ENCODE assay signal across 25 cellular contexts in genomic region chr2:20654414-20654813, GRCh38. TPM values are rescaled to one million over a fixed set of nuclear protein-coding genes. Genes with fewer than 3 reads are reported as not detected.
A peak's percentile ranks its signal among the peaks of the same experiment; 100 is the strongest.
DNase-seq lines count a peak whose midpoint lies in the region; ATAC-seq, FAIRE-seq and TF ChIP-seq lines count a peak whose summit lies in the region.
"Had no signal": no experiment of that assay in that cellular context is flagged by ENCODE, and none has a peak within 500 bp of the region (broad histone marks: within the 10 kb centered on the region; RNA-seq: fewer than 3 reads in every experiment).

No MANE protein-coding gene starts in this region.

- H2BK5ac ChIP-seq in H9 (ENCODE audit: insufficient read length, low read length), result no peak overlapping the region

- no peak overlapping the region for H4K5ac ChIP-seq in H9 (ENCODE audit: insufficient read length, low read depth, low read length)

- no peak overlapping the region for H3K27ac Mint-ChIP-seq in H9

- no peak overlapping the region for H3K9ac ChIP-seq in HepG2 (ENCODE audit: insufficient read depth, low read depth, low read length)
- no peak overlapping the region for H3K9ac ChIP-seq in H9 (ENCODE audit: extremely low read depth, insufficient read length, low read length)
- H3K9ac ChIP-seq: SK-N-SH had no signal

- no peak overlapping the region for H3K56ac ChIP-seq in H9 (ENCODE audit: insufficient read length, low read depth, low read length)

- no TSS peak for BruUV-seq in HepG2 (replicated peaks; lab: Mats Ljungman, UMichigan)

- no peak for TF ChIP-seq RAD21 in HepG2 (CRISPR knock-in tag; IDR thresholded peaks at IDR 0.05)

- no peak overlapping the region for H3K18ac ChIP-seq in H9 (ENCODE audit: insufficient read length, low read depth, low read length)

- peaks cover 6% of the 10 kb centered on the region for H3K79me2 ChIP-seq in HepG2 (ENCODE audit: insufficient read depth, low read length)
- no peaks in the 10 kb centered on the region for H3K79me2 ChIP-seq in H9 (ENCODE audit: insufficient read depth, low read length)

- H4K91ac ChIP-seq in H9 (ENCODE audit: insufficient read length, low read depth, low read length), result no peak overlapping the region

- no peak for ATAC-seq in HepG2
- no peak for ATAC-seq in right lobe of liver

- no peaks in the 10 kb centered on the region; a peak in 1 of 7 replicates for H3K36me3 Mint-ChIP-seq in H9 (ENCODE audit: insufficient read depth in 1 of 3, low read depth in 3 of 3)

- no peak for TF ChIP-seq CTCF in HepG2 (CRISPR knock-in tag; IDR thresholded peaks at IDR 0.05)
- no peak for TF ChIP-seq CTCF in right lobe of liver (IDR thresholded peaks at IDR 0.05)
- TF ChIP-seq CTCF in H9 (conservative IDR thresholded peaks at IDR 0.05), result no peak

- H3K4me3 ChIP-seq in HepG2 (replicated peaks in 1 of 3; ENCODE audit: insufficient read depth in 1 of 3, low read depth in 2 of 3, low read length in 3 of 3), result no peak overlapping the region
- H3K4me3 ChIP-seq in right lobe of liver, result no peak overlapping the region

- no peak overlapping the region for H2BK120ac ChIP-seq in H9 (ENCODE audit: low read depth, low read length, poor library complexity, severe bottlenecking)

- in situ Hi-C loops in HepG2 (cut with HindIII; ENCODE audit: extremely low pct_ligation_motif_present, low pct_unique_long_range_greater_than_20kb), result loop anchor here (25.0 kb wide), 1 partner anchor 308 kb away; no protein-coding TSS in a partner anchor

- no peaks in the 10 kb centered on the region for H3K79me1 ChIP-seq in H9 (ENCODE audit: insufficient read depth, low read depth, low read length, poor library complexity, severe bottlenecking)

- POLR2A ChIA-PET in HepG2 (lab: Yijun Ruan, JAX), result interaction anchor here (0.5 to 1.1 kb wide), 3 partner anchors 21 to 210 kb away, joined by 3 to 5 read pairs (median 3); no protein-coding TSS in a partner anchor

- H3K27me3 Mint-ChIP-seq in H9 (ENCODE audit: low read depth), result peaks cover 46% of the 10 kb centered on the region

- H2BK20ac ChIP-seq in H9 (ENCODE audit: low read depth, low read length, poor library complexity, severe bottlenecking), result no peak overlapping the region

- H4K20me1 ChIP-seq in HepG2 (ENCODE audit: insufficient read depth, low read length) (no peaks in the 10 kb centered on the region), H9 (ENCODE audit: control insufficient read depth, insufficient read depth, insufficient read length) (no peaks in the 10 kb centered on the region)

- H4K8ac ChIP-seq in H9 (replicated peaks; ENCODE audit: insufficient read length, low read depth, low read length), result no peak overlapping the region

- CTCF ChIA-PET in HepG2 (lab: Yijun Ruan, JAX; ENCODE audit: low intra/inter-chr PET ratio, low total read pairs), result no interaction called here

- DNase-seq in HepG2 (ENCODE audit: low spot score) (no peak), right lobe of liver (no peak), NOMO-1 treated with dmso at 0.1 percent for 144 hours (lab: John Stamatoyannopoulos, UW; ENCODE audit: unreplicated experiment) (peak; percentile 42), dermis blood vessel endothelial cell (peak; percentile 24), LoVo (ENCODE audit: low spot score) (no peak), head of caudate nucleus (no peak), H9 (no peak)
- DNase-seq: Calu3; DND-41; MM.1S; NCI-H1105 treated with DMSO at 0.1 percent for 48 hours; NCI-H146; NCI-H1930; NCI-H2107; NCI-H446; NCI-H526; NCI-H82; NK-92 treated with Interleukin-12 subunit alpha and Interleukin-12 subunit beta, amount 100 ng/mL, for 24 hours; SK-N-SH; SW 1271 had no signal

- intact Hi-C loops in HepG2 (cut with micrococcal nuclease; ENCODE audit: unreplicated experiment) (no loop called here), right lobe of liver (cut with DNase I) (no loop called here), head of caudate nucleus (cut with DNase I) (no loop called here)

- H3K4ac ChIP-seq in H9 (ENCODE audit: low read depth, low read length), result no peak overlapping the region

- peaks cover 20 to 29% of the 10 kb centered on the region in 2 experiments for H3K4me1 Mint-ChIP-seq in H9

- peaks cover 38% of the 10 kb centered on the region for H3K4me1 ChIP-seq in HepG2 (ENCODE audit: insufficient read depth, low read length)
- peaks cover 0 to 12% (median 4%) of the 10 kb centered on the region in 4 donors for H3K4me1 ChIP-seq in right lobe of liver
- H3K4me1 ChIP-seq in H9 (ENCODE audit: insufficient read depth, low read length), result no peaks in the 10 kb centered on the region; the same call in 1 of the 2 replicates

- TF ChIP-seq EP300 in HepG2 (IDR thresholded peaks at IDR 0.05; ENCODE audit: low read depth in 2 of 2, low read length in 2 of 2) (no peak), HepG2 (CRISPR knock-in tag; IDR thresholded peaks at IDR 0.05; ENCODE audit: borderline replicate concordance) (no peak)

- no peak overlapping the region for H2AK5ac ChIP-seq in H9 (ENCODE audit: insufficient read length, low read length)

- no peak overlapping the region for H3K4me2 ChIP-seq in HepG2 (ENCODE audit: low read depth, low read length)
- H3K4me2 ChIP-seq in H9 (ENCODE audit: insufficient read depth, insufficient read length, low read length), result no peak overlapping the region
- H3K4me2 ChIP-seq: SK-N-SH had no signal

- WGBS in HepG2 (ENCODE audit: low lambda C conversion rate), result 34% methylated on average over 2 of the region's 2 CpGs
- WGBS in right lobe of liver (ENCODE audit: insufficient coverage, low coverage, low lambda C conversion rate, missing lambda C conversion rate), result 71% methylated on average over 2 of the region's 2 CpGs
- no CpG with 5 or more reads among the region's 2 CpGs for WGBS in H9 (ENCODE audit: extremely low coverage, insufficient read length, low lambda C conversion rate)

- H3K23ac ChIP-seq in H9 (ENCODE audit: insufficient read length, low read depth, low read length), result no peak overlapping the region

- H2BK15ac ChIP-seq in H9 (ENCODE audit: low read depth, low read length), result no peak overlapping the region

- no peak overlapping the region for H3K4me3 Mint-ChIP-seq in H9

- no peaks in the 10 kb centered on the region for H3K9me3 Mint-ChIP-seq in H9

- H3K27ac ChIP-seq in HepG2 (ENCODE audit: extremely low read length, insufficient read depth, low read length) (no peak overlapping the region), right lobe of liver (no peak overlapping the region), H9 (ENCODE audit: insufficient read length, low read depth, low read length) (no peak overlapping the region)
- H3K27ac ChIP-seq: HL-60 had no signal

- H3K9me3 ChIP-seq in HepG2 (ENCODE audit: low read length) (no peaks in the 10 kb centered on the region), right lobe of liver (no peaks in the 10 kb centered on the region), H9 (ENCODE audit: control insufficient read depth, low read depth, low read length) (no peaks in the 10 kb centered on the region)
- H3K9me3 ChIP-seq: SK-N-SH had no signal

- no peak overlapping the region for H3T11ph ChIP-seq in H9 (ENCODE audit: low read length)

- TF ChIP-seq POLR2A in HepG2 (IDR thresholded peaks at IDR 0.05; ENCODE audit: insufficient read depth in 1 of 2, low read depth in 2 of 2, low read length in 2 of 2) (no peak), right lobe of liver (IDR thresholded peaks at IDR 0.05) (no peak)

- H3K14ac ChIP-seq in H9 (ENCODE audit: insufficient read depth, low read length), result no peak overlapping the region

- H3K36me3 ChIP-seq in HepG2 (replicated peaks in 1 of 2; ENCODE audit: control insufficient read depth in 1 of 2, insufficient read depth in 2 of 2, low read length in 2 of 2) (no peaks in the 10 kb centered on the region), right lobe of liver (no peaks in the 10 kb centered on the region)

- H3K27me3 ChIP-seq in HepG2 (ENCODE audit: control insufficient read depth in 1 of 2, insufficient read depth in 2 of 2, low read length in 2 of 2) (peaks cover 8 to 30% of the 10 kb centered on the region in 2 experiments; a peak in 4 of 5 replicates), right lobe of liver (no peaks in the 10 kb centered on the region), H9 (ENCODE audit: insufficient read depth, low read length) (no peaks in the 10 kb centered on the region)

- no peak overlapping the region for H2BK12ac ChIP-seq in H9 (ENCODE audit: insufficient read length, low read depth, low read length)

- peaks cover 5% of the 10 kb centered on the region for H3K23me2 ChIP-seq in H9 (ENCODE audit: insufficient read length, low read depth, low read length, poor library complexity, severe bottlenecking)

- FAIRE-seq in HepG2 (lab: Jason Lieb, UNC), result no peak
- FAIRE-seq: GM18507, H54, RCC 7860 had no signal

- H2AFZ ChIP-seq in HepG2 (ENCODE audit: low read length) (no peak overlapping the region), H9 (ENCODE audit: low read length) (no peak overlapping the region)

RNA-seq across cellular contexts. Expression of gene HS1BP3, which starts 3.5 kb away (rescaled TPM):
- total RNA-seq in HepG2 (2016; rRNA removed; fragmentation: Illumina TruSeq; extraction: Trizol), result 22.0 and 22.8 TPM in 2 replicates
- 4.7 and 4.9 TPM in 2 replicates for total RNA-seq in HepG2 (2016; cell fraction: cytosol; rRNA removed; fragmentation: Illumina TruSeq; extraction: Trizol; ENCODE audit: low read depth)
- 18.5 and 23.5 TPM in 2 replicates for total RNA-seq in HepG2 (2016; cell fraction: insoluble cytoplasmic fraction; rRNA removed; fragmentation: Illumina TruSeq; extraction: Trizol)
- total RNA-seq in HepG2 (2016; cell fraction: membrane; rRNA removed; fragmentation: Illumina TruSeq; extraction: Trizol), result 12.9 and 13.2 TPM in 2 replicates
- 16.8 and 19.0 TPM in 2 replicates for total RNA-seq in HepG2 (2016; cell fraction: nucleus; rRNA removed; fragmentation: Illumina TruSeq; extraction: Trizol)
- polyA plus RNA-seq in HepG2 (2011; rRNA removed), result 15.2 and 17.3 TPM in 2 replicates
- 9.2 and 11.9 TPM in 2 replicates for polyA plus RNA-seq in HepG2 (2011; cell fraction: cytosol; rRNA removed)
- 20.1 and 23.4 TPM in 2 replicates for polyA plus RNA-seq in HepG2 (2011; cell fraction: nucleus; rRNA removed)
- 13.4 and 14.5 TPM in 2 replicates for polyA plus RNA-seq in HepG2 (2012)
- polyA plus RNA-seq in HepG2 (2016; cell fraction: cytosol; fragmentation: Illumina TruSeq; extraction: Trizol; ENCODE audit: low read depth), result 5.3 and 5.4 TPM in 2 replicates
- polyA plus RNA-seq in HepG2 (2016; cell fraction: insoluble cytoplasmic fraction; fragmentation: Illumina TruSeq; extraction: Trizol; ENCODE audit: low read depth), result 19.1 and 22.3 TPM in 2 replicates
- 8.7 and 10.7 TPM in 2 replicates for polyA plus RNA-seq in HepG2 (2016; cell fraction: membrane; fragmentation: Illumina TruSeq; extraction: Trizol; ENCODE audit: low read depth)
- polyA plus RNA-seq in HepG2 (2016; cell fraction: nucleus; fragmentation: Illumina TruSeq; extraction: Trizol; ENCODE audit: insufficient read depth, low read depth), result 19.4 and 22.9 TPM in 2 replicates
- 14.3 and 29.5 TPM in 2 replicates for polyA minus RNA-seq in HepG2 (2011; rRNA and poly(A)+ RNA removed; ENCODE audit: low replicate concordance)
- polyA minus RNA-seq in HepG2 (2011; cell fraction: cytosol; rRNA and poly(A)+ RNA removed), result 11.9 and 13.8 TPM in 2 replicates
- polyA minus RNA-seq in HepG2 (2011; cell fraction: nucleus; rRNA and poly(A)+ RNA removed), result 28.6 and 28.8 TPM in 2 replicates
- total RNA-seq in right lobe of liver, result 10 to 100 TPM; 17.5 to 34.7 (median 20.2) TPM
- total RNA-seq in dermis blood vessel endothelial cell, result 36.9 and 49.9 TPM in 2 replicates
- 10.8 and 11.1 TPM in 2 replicates for total RNA-seq in H9 (2021)

RNA-seq across cellular contexts. Expression of gene GDF7, which starts 12.5 kb away (rescaled TPM):
- total RNA-seq in HepG2 (2016; rRNA removed; fragmentation: Illumina TruSeq; extraction: Trizol), result 10.2 and 15.0 TPM in 2 replicates
- total RNA-seq in HepG2 (2016; cell fraction: cytosol; rRNA removed; fragmentation: Illumina TruSeq; extraction: Trizol; ENCODE audit: low read depth), result 1.6 and 1.8 TPM in 2 replicates
- total RNA-seq in HepG2 (2016; cell fraction: insoluble cytoplasmic fraction; rRNA removed; fragmentation: Illumina TruSeq; extraction: Trizol), result 9.2 and 15.1 TPM in 2 replicates
- 5.3 and 5.6 TPM in 2 replicates for total RNA-seq in HepG2 (2016; cell fraction: membrane; rRNA removed; fragmentation: Illumina TruSeq; extraction: Trizol)
- total RNA-seq in HepG2 (2016; cell fraction: nucleus; rRNA removed; fragmentation: Illumina TruSeq; extraction: Trizol), result 16.7 and 18.1 TPM in 2 replicates
- polyA plus RNA-seq in HepG2 (2011; rRNA removed), result 1.6 and 3.0 TPM in 2 replicates
- 1.5 and 1.9 TPM in 2 replicates for polyA plus RNA-seq in HepG2 (2011; cell fraction: cytosol; rRNA removed)
- polyA plus RNA-seq in HepG2 (2011; cell fraction: nucleus; rRNA removed), result 6.3 and 9.6 TPM in 2 replicates
- 4.5 and 5.8 TPM in 2 replicates for polyA plus RNA-seq in HepG2 (2012)
- 0.75 and 0.80 TPM in 2 replicates for polyA plus RNA-seq in HepG2 (2016; cell fraction: cytosol; fragmentation: Illumina TruSeq; extraction: Trizol; ENCODE audit: low read depth)
- polyA plus RNA-seq in HepG2 (2016; cell fraction: insoluble cytoplasmic fraction; fragmentation: Illumina TruSeq; extraction: Trizol; ENCODE audit: low read depth), result 5.6 and 5.9 TPM in 2 replicates
- 2.3 and 2.7 TPM in 2 replicates for polyA plus RNA-seq in HepG2 (2016; cell fraction: membrane; fragmentation: Illumina TruSeq; extraction: Trizol; ENCODE audit: low read depth)
- polyA plus RNA-seq in HepG2 (2016; cell fraction: nucleus; fragmentation: Illumina TruSeq; extraction: Trizol; ENCODE audit: insufficient read depth, low read depth), result 19.8 and 21.2 TPM in 2 replicates
- polyA minus RNA-seq in HepG2 (2011; rRNA and poly(A)+ RNA removed; ENCODE audit: low replicate concordance), result 5.0 TPM in 1 of 2 replicates, not detected in the other
- 2.5 and 4.1 TPM in 2 replicates for polyA minus RNA-seq in HepG2 (2011; cell fraction: cytosol; rRNA and poly(A)+ RNA removed)
- 2.4 and 4.5 TPM in 2 replicates for polyA minus RNA-seq in HepG2 (2011; cell fraction: nucleus; rRNA and poly(A)+ RNA removed)
- 1 to 10 TPM in 5 of 6 experiments, under 1 TPM in 1; 0.95 to 5.0 (median 2.9) TPM for total RNA-seq in right lobe of liver
- total RNA-seq in dermis blood vessel endothelial cell, result 5.4 and 28.1 TPM in 2 replicates
- total RNA-seq in H9 (2021), result 0.04 TPM in 1 of 2 replicates, not detected in the other
- total RNA-seq: Calu3, LHCN-M2 had no signal

Comparison
In these comparisons a context has a peak if more than half of its experiments do, and no peak if none do; other contexts are left out.
1. DNase-seq: peak in NOMO-1 treated with dmso at 0.1 percent for 144 hours (single experiment) and dermis blood vessel endothelial cell (single experiment); none in HepG2 (single experiment), right lobe of liver (0 of 3), LoVo (single experiment), head of caudate nucleus (0 of 42) and H9 (single experiment).